In genomic region chr21:28436286-28436932, GRCh38 we compare ENCODE assay signal across 18 cellular contexts.
DNase-seq lines count a peak whose midpoint lies in the region; ATAC-seq, FAIRE-seq and TF ChIP-seq lines count a peak whose summit lies in the region.
"Had no signal": no experiment of that assay in that cellular context is flagged by ENCODE, and none has a peak within 500 bp of the region (broad histone marks: within the 10 kb centered on the region; RNA-seq: fewer than 3 reads in every experiment).

No MANE protein-coding gene starts in this region.

- H3K4me1 Mint-ChIP-seq in CD4-positive, alpha-beta T cell (ENCODE audit: low read depth): no peaks in the 10 kb centered on the region
- H3K4me1 Mint-ChIP-seq: CD4-positive, alpha-beta memory T cell had no signal

- H3K27me3 ChIP-seq in small intestine (ENCODE audit: control insufficient read depth in 2 of 2, insufficient read depth in 2 of 2, low read length in 2 of 2): no peaks in the 10 kb centered on the region
- H3K27me3 ChIP-seq in CD4-positive, alpha-beta T cell (ENCODE audit: control insufficient read depth, insufficient read depth, low read length): no peaks in the 10 kb centered on the region

- H3K36me3 ChIP-seq in small intestine (ENCODE audit: control insufficient read depth in 2 of 2, insufficient read depth in 2 of 2, low read length in 2 of 2): no peaks in the 10 kb centered on the region

- H3K27ac ChIP-seq in small intestine (ENCODE audit: low read depth in 1 of 2, low read length in 1 of 2): no peak overlapping the region
- H3K27ac ChIP-seq in CD4-positive, alpha-beta T cell (ENCODE audit: low read depth, low read length): no peak overlapping the region
- H3K27ac ChIP-seq: HL-60 had no signal

- no peak overlapping the region for H3K27ac Mint-ChIP-seq in CD4-positive, alpha-beta T cell
- H3K27ac Mint-ChIP-seq: CD4-positive, alpha-beta memory T cell; stimulated activated naive CD8-positive, alpha-beta T cell treated with anti-CD3 and anti-CD28 coated beads, Interleukin-15, Interleukin-2, amounts not matched to agents 100 ng/mL and 50 ng/mL, for 24 hours; T-helper 1 cell treated with Interleukin-12 subunit alpha and Interleukin-12 subunit beta and Interleukin-4 antibody, amounts not matched to agents 30 μg/mL and 1 μg/mL, for 36 hours had no signal

- no peaks in the 10 kb centered on the region for H3K27me3 Mint-ChIP-seq in CD4-positive, alpha-beta T cell

- TF ChIP-seq CTCF in fibroblast of pulmonary artery (IDR thresholded peaks at IDR 0.05; ENCODE audit: low read length, missing control alignments): no peak
- no peak for TF ChIP-seq CTCF in CD4-positive, alpha-beta T cell (IDR thresholded peaks at IDR 0.05)

- POLR2A ChIA-PET in CD4-positive, alpha-beta T cell (lab: Charles Lee): no interaction called here

- H3K36me3 Mint-ChIP-seq in CD4-positive, alpha-beta T cell (ENCODE audit: low read depth): no peaks in the 10 kb centered on the region
- H3K36me3 Mint-ChIP-seq: CD4-positive, alpha-beta memory T cell had no signal

- no peak for FAIRE-seq in small intestine (lab: Jason Lieb, UNC)

- DNase-seq in H4 (ENCODE audit: low spot score): peak; percentile 23
- peak; percentile 31 for DNase-seq in T1000 (lab: John Stamatoyannopoulos, UW)
- DNase-seq in fibroblast of pulmonary artery (ENCODE audit: low read depth): peak; percentile 65
- DNase-seq in small intestine: peak; percentile 84
- DNase-seq in medulla oblongata (ENCODE audit: extremely low spot score): no peak
- no peak for DNase-seq in CD4-positive, alpha-beta T cell
- no peak for DNase-seq in SHP77 treated with DMSO at 0.1 percent for 48 hours (lab: John Stamatoyannopoulos, UW)
- DNase-seq: activated CD4-positive, alpha-beta T cell treated with anti-CD3 and anti-CD28 coated beads, Interleukin-2, amount 50 U/mL, for 4 hours; activated effector memory CD4-positive, alpha-beta T cell treated with anti-CD3 and anti-CD28 coated beads, Interleukin-2, amount 50 U/mL, for 16 hours; CD4-positive, alpha-beta memory T cell; central memory CD4-positive, alpha-beta T cell; NCI-H2171; OCI-M1; stimulated activated CD4-positive, alpha-beta T cell treated with anti-CD3 and anti-CD28 coated beads, Interleukin-4, amount 100 ng/mL, for 4 hours had no signal

- H3K9me3 ChIP-seq in small intestine (ENCODE audit: control insufficient read depth, low read depth): no peaks in the 10 kb centered on the region
- no peaks in the 10 kb centered on the region for H3K9me3 ChIP-seq in CD4-positive, alpha-beta T cell (ENCODE audit: control insufficient read depth, low read length)

- H3K4me1 ChIP-seq in small intestine (ENCODE audit: control insufficient read depth in 2 of 2, insufficient read depth in 1 of 2, low read depth in 1 of 2, low read length in 1 of 2): no peaks in the 10 kb centered on the region

- CTCF ChIA-PET in CD4-positive, alpha-beta T cell (lab: Charles Lee): no interaction called here

- H3K4me3 Mint-ChIP-seq in CD4-positive, alpha-beta T cell: no peak overlapping the region
- H3K4me3 Mint-ChIP-seq: CD4-positive, alpha-beta memory T cell; stimulated activated naive CD8-positive, alpha-beta T cell treated with anti-CD3 and anti-CD28 coated beads, Interleukin-15, Interleukin-2, amounts not matched to agents 100 ng/mL and 50 ng/mL, for 24 hours; T-helper 1 cell treated with Interleukin-12 subunit alpha and Interleukin-12 subunit beta and Interleukin-4 antibody, amounts not matched to agents 30 μg/mL and 1 μg/mL, for 36 hours had no signal

- H3K9me3 Mint-ChIP-seq in CD4-positive, alpha-beta T cell: no peaks in the 10 kb centered on the region
- H3K9me3 Mint-ChIP-seq: CD4-positive, alpha-beta memory T cell; stimulated activated naive CD8-positive, alpha-beta T cell treated with anti-CD3 and anti-CD28 coated beads, Interleukin-15, Interleukin-2, amounts not matched to agents 100 ng/mL and 50 ng/mL, for 24 hours; T-helper 1 cell treated with Interleukin-12 subunit alpha and Interleukin-12 subunit beta and Interleukin-4 antibody, amounts not matched to agents 30 μg/mL and 1 μg/mL, for 36 hours had no signal

- H3K4me3 ChIP-seq in fibroblast of pulmonary artery (replicated peaks; ENCODE audit: low read depth, low read length) (no peak overlapping the region), small intestine (ENCODE audit: low read depth in 1 of 2, low read length in 2 of 2) (no peak overlapping the region)

- WGBS in small intestine, 3 donors: 67 to 82% (median 76%) methylated on average over 2 of the region's 2 CpGs

- no peak for ATAC-seq in CD4-positive, alpha-beta T cell (ENCODE audit: poor library complexity)
- no peak for ATAC-seq in HG03196 (IDR thresholded peaks at IDR 0.05; ENCODE audit: unreplicated experiment)

- intact Hi-C loops in CD4-positive, alpha-beta T cell (cut with DNase I, micrococcal nuclease): no loop called here

Comparison
In these comparisons a context has a peak if more than half of its experiments do, and no peak if none do; other contexts are left out.
1. DNase-seq: peak in H4 (single experiment), T1000 (single experiment), fibroblast of pulmonary artery (single experiment) and small intestine (single experiment); none in medulla oblongata (single experiment), CD4-positive, alpha-beta T cell (0 of 10) and SHP77 treated with DMSO at 0.1 percent for 48 hours (single experiment).